In genomic region chr15:101359365-101359947, GRCh38 we compare ENCODE assay signal across 16 cellular contexts.
A peak's percentile ranks its signal among the peaks of the same experiment; 100 is the strongest.
DNase-seq lines count a peak whose midpoint lies in the region; ATAC-seq and TF ChIP-seq lines count a peak whose summit lies in the region.
"Had no signal": no experiment of that assay in that cellular context is flagged by ENCODE, and none has a peak within 500 bp of the region (broad histone marks: within the 10 kb centered on the region; RNA-seq: fewer than 3 reads in every experiment).

No MANE protein-coding gene starts in this region.

- DNase-seq in AG08396 (ENCODE audit: low spot score) (peak; percentile 36), GM23248 (peak; percentile 2), RWPE1 (ENCODE audit: low spot score) (peak; percentile 91), kidney tubule cell (ENCODE audit: low spot score) (peak; percentile 9), CD14-positive monocyte (ENCODE audit: low spot score) (no peak)
- no peak for DNase-seq in naive thymus-derived CD8-positive, alpha-beta T cell
- DNase-seq: effector memory CD8-positive, alpha-beta T cell; foreskin fibroblast; NCI-H2029 treated with DMSO at 0.1 percent for 48 hours; spleen; stomach had no signal

- TF ChIP-seq CTCF in RWPE1 (conservative IDR thresholded peaks at IDR 0.05; ENCODE audit: low read depth) (no peak), CD14-positive monocyte (IDR thresholded peaks at IDR 0.05) (no peak)

- no peaks in the 10 kb centered on the region for H3K79me2 ChIP-seq in GM23248 (ENCODE audit: insufficient read depth)

- H3K4me1 Mint-ChIP-seq in CD14-positive monocyte = no peaks in the 10 kb centered on the region
- peaks cover 1 to 24% (median 3%) of the 10 kb centered on the region in 4 donors for H3K4me1 Mint-ChIP-seq in naive thymus-derived CD8-positive, alpha-beta T cell
- H3K4me1 Mint-ChIP-seq: activated naive CD4-positive, alpha-beta T cell treated with anti-CD3 and anti-CD28 coated beads, Interleukin-2, amount 50 U/mL, for 24 hours had no signal

- H3K36me3 ChIP-seq in GM23248 (ENCODE audit: low read depth) = no peaks in the 10 kb centered on the region
- H3K36me3 ChIP-seq: stomach had no signal

- no peak overlapping the region for H2AFZ ChIP-seq in GM23248

- CTCF ChIA-PET in RWPE1 (lab: Yijun Ruan, JAX) = interaction anchor here (0.6 to 1.8 kb wide), 4 partner anchors 13 to 282 kb away, joined by 5 to 6 read pairs (median 5); no protein-coding TSS in a partner anchor

- no peaks in the 10 kb centered on the region for H3K4me1 ChIP-seq in GM23248 (ENCODE audit: insufficient read depth)

- H3K4me3 Mint-ChIP-seq in CD14-positive monocyte = no peak overlapping the region
- no peak overlapping the region for H3K4me3 Mint-ChIP-seq in naive thymus-derived CD8-positive, alpha-beta T cell
- H3K4me3 Mint-ChIP-seq: activated naive CD4-positive, alpha-beta T cell treated with anti-CD3 and anti-CD28 coated beads, Interleukin-2, amount 50 U/mL, for 24 hours; effector memory CD8-positive, alpha-beta T cell; WTC11 had no signal

- in situ Hi-C loops in GM23248 (cut with MboI) = no loop called here

- no peaks in the 10 kb centered on the region for H3K9me3 ChIP-seq in GM23248 (ENCODE audit: low read depth)
- H3K9me3 ChIP-seq: stomach had no signal

- H3K27ac Mint-ChIP-seq in CD14-positive monocyte = peak overlapping the region in 1 of 7 donors; percentile 63
- H3K27ac Mint-ChIP-seq in naive thymus-derived CD8-positive, alpha-beta T cell = peak overlapping the region in 1 of 10 donors; percentile 73
- H3K27ac Mint-ChIP-seq: activated naive CD4-positive, alpha-beta T cell treated with anti-CD3 and anti-CD28 coated beads, Interleukin-2, amount 50 U/mL, for 24 hours; effector memory CD8-positive, alpha-beta T cell; WTC11 had no signal

- WGBS in GM23248 (ENCODE audit: low coverage in 1 of 2, low lambda C conversion rate in 2 of 2, missing lambda C conversion rate in 2 of 2), 2 experiments = 46 to 56% methylated on average over 9 of the region's 9 CpGs

- ATAC-seq in HG03025 (IDR thresholded peaks at IDR 0.05; ENCODE audit: low FRiP score, unreplicated experiment) = no peak
- no peak for ATAC-seq in HG03108 (IDR thresholded peaks at IDR 0.05; ENCODE audit: unreplicated experiment)
- ATAC-seq in naive thymus-derived CD8-positive, alpha-beta T cell = no peak
- ATAC-seq: effector memory CD8-positive, alpha-beta T cell; GM12878 had no signal

- intact Hi-C loops in CD14-positive monocyte (cut with micrococcal nuclease) = no loop called here

- H3K27ac ChIP-seq in GM23248 (no peak overlapping the region), RWPE1 (peak overlapping the region; percentile 87)
- H3K27ac ChIP-seq: stomach had no signal

- H3F3A ChIP-seq in GM23248 (ENCODE audit: insufficient read depth) = no peaks in the 10 kb centered on the region

- H3K4me2 ChIP-seq in GM23248 (ENCODE audit: unreplicated experiment) = no peak overlapping the region

- H3K36me3 Mint-ChIP-seq in CD14-positive monocyte = no peaks in the 10 kb centered on the region
- H3K36me3 Mint-ChIP-seq in naive thymus-derived CD8-positive, alpha-beta T cell = peaks cover 0 to 2% (median 2%) of the 10 kb centered on the region in 3 donors
- H3K36me3 Mint-ChIP-seq: activated naive CD4-positive, alpha-beta T cell treated with anti-CD3 and anti-CD28 coated beads, Interleukin-2, amount 50 U/mL, for 24 hours; WTC11 had no signal

- no peak overlapping the region for H3K4me3 ChIP-seq in GM23248
- H3K4me3 ChIP-seq: GM12878, spleen, stomach had no signal

- peaks cover 14 to 21% (median 19%) of the 10 kb centered on the region in 3 donors for H3K27me3 Mint-ChIP-seq in CD14-positive monocyte (ENCODE audit: low read depth in 3 of 3)
- H3K27me3 Mint-ChIP-seq in naive thymus-derived CD8-positive, alpha-beta T cell = peaks cover 0 to 19% (median 6%) of the 10 kb centered on the region in 5 donors

- POLR2A ChIA-PET in RWPE1 (lab: Yijun Ruan, JAX; ENCODE audit: low non-redundant PET) = no interaction called here
- POLR2A ChIA-PET in naive thymus-derived CD8-positive, alpha-beta T cell (lab: Charles Lee) = no interaction called here

- peaks cover 0 to 3% (median 0%) of the 10 kb centered on the region in 7 donors for H3K9me3 Mint-ChIP-seq in CD14-positive monocyte
- H3K9me3 Mint-ChIP-seq in naive thymus-derived CD8-positive, alpha-beta T cell = peaks cover 0 to 11% (median under 1%) of the 10 kb centered on the region in 9 donors
- H3K9me3 Mint-ChIP-seq: activated naive CD4-positive, alpha-beta T cell treated with anti-CD3 and anti-CD28 coated beads, Interleukin-2, amount 50 U/mL, for 24 hours; effector memory CD8-positive, alpha-beta T cell had no signal

- H3K27me3 ChIP-seq in GM23248 (replicated peaks; ENCODE audit: insufficient read depth) = no peaks in the 10 kb centered on the region; the same call in none of the 2 replicates
- H3K27me3 ChIP-seq: stomach had no signal

- H3K9me2 ChIP-seq in GM23248 (ENCODE audit: insufficient read depth) = no peaks in the 10 kb centered on the region

- no peaks in the 10 kb centered on the region for H4K20me1 ChIP-seq in GM23248 (ENCODE audit: insufficient read depth)

- no peak overlapping the region for H3K9ac ChIP-seq in GM23248

Comparison
In these comparisons a context has a peak if more than half of its experiments do, and no peak if none do; other contexts are left out.
1. DNase-seq: peak in AG08396 (single experiment), GM23248 (single experiment), RWPE1 (single experiment) and kidney tubule cell (single experiment); none in CD14-positive monocyte (single experiment) and naive thymus-derived CD8-positive, alpha-beta T cell (0 of 10).